In the genomic region with DNA sequence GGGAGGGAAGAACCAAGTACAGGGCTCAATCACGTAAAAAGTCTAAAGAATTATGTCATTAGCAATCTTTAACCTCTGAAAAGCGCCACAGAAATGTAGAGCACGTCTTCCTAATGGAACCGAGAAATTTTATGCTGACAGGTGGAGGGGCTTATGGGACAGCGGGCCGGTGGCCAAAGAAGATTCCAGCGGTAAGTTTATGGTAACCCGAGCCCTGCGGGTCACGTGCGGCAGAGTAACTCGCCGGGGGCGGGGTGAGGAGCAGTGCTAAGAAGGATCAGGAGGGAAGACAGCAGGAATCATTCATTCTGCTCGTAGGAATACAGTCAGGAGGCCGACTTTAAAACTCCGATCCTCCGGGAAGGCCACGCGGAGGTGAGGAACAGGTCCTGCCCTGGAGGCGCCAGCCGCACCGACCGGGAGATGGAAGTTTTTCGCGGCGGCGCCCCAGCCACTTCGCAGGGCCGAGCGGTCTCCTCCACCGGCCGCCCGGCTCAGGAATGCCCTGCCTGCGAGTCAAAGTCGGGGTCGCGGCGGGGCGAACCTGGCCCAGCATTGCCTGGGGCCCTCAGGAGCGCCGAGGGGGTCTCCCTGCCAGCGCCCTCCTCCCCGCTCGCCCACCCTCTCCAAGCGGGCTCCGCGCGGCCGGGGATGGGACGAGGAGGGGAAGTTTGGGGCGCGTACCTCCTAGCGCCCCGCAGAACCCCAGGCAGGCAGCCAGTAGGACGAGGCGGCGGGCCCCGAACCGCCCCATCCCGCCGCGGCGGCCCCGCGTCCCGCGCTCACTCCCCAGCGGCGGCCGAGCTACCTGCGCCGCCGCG, we compare ENCODE assay signal across 8 cellular contexts.
DNase-seq lines count a peak whose midpoint lies in the region; ATAC-seq and TF ChIP-seq lines count a peak whose summit lies in the region.

No MANE protein-coding gene starts in this region.

- no peaks in the 10 kb centered on the region for H3K36me3 Mint-ChIP-seq in HFFc6 (ENCODE audit: low read depth)

- H3K4me3 ChIP-seq in adipocyte (ENCODE audit: low read length) (peak overlapping the region; percentile 77), iPS DF 6.9 (ENCODE audit: low read length) (peak overlapping the region; percentile 40; the same call in 1 of the 2 replicates), retinal pigment epithelial cell (ENCODE audit: low read length) (peak overlapping the region; percentile 58)

- DNase-seq in HFFc6 (peak; percentile 18), adipocyte (ENCODE audit: low read depth) (peak; percentile 72), iPS DF 6.9 (ENCODE audit: low read depth, low spot score) (peak; percentile 35), retinal pigment epithelial cell (ENCODE audit: low read depth) (no peak), NCI-H1417 treated with DMSO at 0.1 percent for 48 hours (lab: John Stamatoyannopoulos, UW) (no peak), GOT3 (lab: John Stamatoyannopoulos, UW) (no peak)

- TF ChIP-seq CTCF in HFFc6 (IDR thresholded peaks at IDR 0.05) (no peak), retinal pigment epithelial cell (conservative IDR thresholded peaks at IDR 0.05; ENCODE audit: low read depth, low read length) (no peak)

- peaks cover 4% of the 10 kb centered on the region for H3K4me1 ChIP-seq in adipocyte (ENCODE audit: control insufficient read depth, insufficient read depth, low read length)
- H3K4me1 ChIP-seq in iPS DF 6.9 (ENCODE audit: control insufficient read depth, insufficient read depth, low read length) = peaks cover 3% of the 10 kb centered on the region; the same call in 1 of the 2 replicates

- H3K27ac Mint-ChIP-seq in HFFc6 = peak overlapping the region; percentile 42; the same call in 1 of the 2 replicates

- peaks cover 16% of the 10 kb centered on the region for H3K27me3 Mint-ChIP-seq in HFFc6 (ENCODE audit: insufficient read depth)

- H3K4me1 Mint-ChIP-seq in HFFc6 (ENCODE audit: low read depth) = peaks cover 14% of the 10 kb centered on the region

- H3K36me3 ChIP-seq in adipocyte (ENCODE audit: control insufficient read depth, insufficient read depth, low read length, severe bottlenecking) (no peaks in the 10 kb centered on the region), iPS DF 6.9 (ENCODE audit: control insufficient read depth, insufficient read depth, low read length) (no peaks in the 10 kb centered on the region)

- H3K9ac ChIP-seq in adipocyte (ENCODE audit: low read length) = peak overlapping the region; percentile 59

- no peak overlapping the region for H3K27ac ChIP-seq in iPS DF 6.9 (ENCODE audit: low read length)

- H3K4me3 Mint-ChIP-seq in HFFc6 = peak overlapping the region; percentile 87

- no peak for ATAC-seq in HG03460 (IDR thresholded peaks at IDR 0.05; ENCODE audit: unreplicated experiment)
- ATAC-seq in GM21423 (IDR thresholded peaks at IDR 0.05; ENCODE audit: unreplicated experiment) = no peak

- no peaks in the 10 kb centered on the region for H3K9me3 Mint-ChIP-seq in HFFc6

- no CpG with 5 or more reads among the region's 75 CpGs for WGBS in iPS DF 6.9 (ENCODE audit: insufficient coverage, insufficient read length)

- no peaks in the 10 kb centered on the region for H3K27me3 ChIP-seq in adipocyte (replicated peaks; ENCODE audit: control insufficient read depth, insufficient read depth, low read length)
- no peaks in the 10 kb centered on the region for H3K27me3 ChIP-seq in iPS DF 6.9 (ENCODE audit: control insufficient read depth, insufficient read depth, low read length)

- H3K9me3 ChIP-seq in adipocyte (ENCODE audit: control insufficient read depth, low read length) (no peaks in the 10 kb centered on the region), iPS DF 6.9 (ENCODE audit: control insufficient read depth, insufficient read depth, low read length) (no peaks in the 10 kb centered on the region)

Comparison
In these comparisons a context has a peak if more than half of its experiments do, and no peak if none do; other contexts are left out.
1. DNase-seq: peak in HFFc6 (single experiment), adipocyte (single experiment) and iPS DF 6.9 (single experiment); none in retinal pigment epithelial cell (single experiment), NCI-H1417 treated with DMSO at 0.1 percent for 48 hours (single experiment) and GOT3 (single experiment).
2. Peak in every context shown above with its lines, with median percentiles within 50 percentile points of each other: H3K4me3 ChIP-seq.